Comparison of ENCODE assay signal across 9 cellular contexts in the genomic region with DNA sequence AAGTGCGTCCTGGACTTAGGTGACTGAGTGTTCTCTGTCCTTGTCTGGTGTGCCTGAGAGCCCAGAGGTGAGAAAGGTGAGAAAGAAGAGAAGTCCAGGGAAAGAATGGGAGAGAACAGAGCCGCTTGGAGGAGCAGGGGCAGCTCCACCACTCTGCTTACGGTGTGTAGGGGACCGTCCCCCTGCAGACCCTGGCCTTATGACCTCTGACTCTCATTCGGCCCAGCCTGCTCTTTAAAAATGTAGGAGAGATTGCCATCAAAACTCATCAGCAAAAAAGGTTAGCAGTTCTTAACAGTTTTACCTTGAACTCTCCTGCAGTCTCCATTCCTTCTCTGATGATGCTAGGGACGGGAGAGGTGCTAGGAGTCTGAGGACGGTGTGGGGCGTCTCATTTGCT. TPM values are rescaled to one million over a fixed set of nuclear protein-coding genes. Genes with fewer than 3 reads are reported as not detected.
A peak's percentile ranks its signal among the peaks of the same experiment; 100 is the strongest.
DNase-seq lines count a peak whose midpoint lies in the region; ATAC-seq and TF ChIP-seq lines count a peak whose summit lies in the region.
"Had no signal": no experiment of that assay in that cellular context is flagged by ENCODE, and none has a peak within 500 bp of the region (broad histone marks: within the 10 kb centered on the region; RNA-seq: fewer than 3 reads in every experiment).

No MANE protein-coding gene starts in this region.

- H3K36me3 Mint-ChIP-seq in activated T-cell treated with anti-CD3 and anti-CD28 coated beads, Interleukin-2, amount 50 U/mL, for 4 hours (ENCODE audit: insufficient read depth): peaks cover 3% of the 10 kb centered on the region

- peak overlapping the region; percentile 25 to 73 for H3K4me3 ChIP-seq in foreskin fibroblast (ENCODE audit: low read depth in 1 of 2, low read length in 2 of 2)

- H3K27ac Mint-ChIP-seq in stimulated activated naive CD8-positive, alpha-beta T cell treated with anti-CD3 and anti-CD28 coated beads, Interleukin-15, amount 100 ng/mL, for 72 hours: peak overlapping the region in 1 of 2 donors; percentile 6

- no peaks in the 10 kb centered on the region for H3K27me3 Mint-ChIP-seq in activated T-cell treated with anti-CD3 and anti-CD28 coated beads, Interleukin-2, amount 50 U/mL, for 4 hours (ENCODE audit: low read depth)
- H3K27me3 Mint-ChIP-seq in stimulated activated naive CD8-positive, alpha-beta T cell treated with anti-CD3 and anti-CD28 coated beads, Interleukin-15, amount 100 ng/mL, for 72 hours: no peaks in the 10 kb centered on the region

- no peak for ATAC-seq in activated T-cell treated with anti-CD3 and anti-CD28 coated beads, Interleukin-2, amount 50 U/mL, for 4 hours
- no peak for ATAC-seq in stimulated activated naive CD8-positive, alpha-beta T cell treated with anti-CD3 and anti-CD28 coated beads, Interleukin-15, amount 100 ng/mL, for 72 hours
- ATAC-seq in HG02798 (IDR thresholded peaks at IDR 0.05; ENCODE audit: poor library complexity, unreplicated experiment): no peak
- no peak for ATAC-seq in sciatic nerve

- DNase-seq in activated T-cell treated with anti-CD3 and anti-CD28 coated beads, Interleukin-2, amount 50 U/mL, for 4 hours: no peak
- DNase-seq in activated T-cell treated with anti-CD3 and anti-CD28 coated beads, Interleukin-2, amount 50 U/mL, for 48 hours: no peak
- no peak for DNase-seq in foreskin fibroblast
- no peak for DNase-seq in stimulated activated naive CD8-positive, alpha-beta T cell treated with anti-CD3 and anti-CD28 coated beads, Interleukin-15, amount 100 ng/mL, for 72 hours
- DNase-seq in MV-4-11 (lab: John Stamatoyannopoulos, UW): no peak
- DNase-seq in sciatic nerve (ENCODE audit: low spot score): no peak
- DNase-seq: stimulated activated CD8-positive, alpha-beta memory T cell treated with anti-CD3 and anti-CD28 coated beads, Interleukin-4, amount 100 ng/mL, for 48 hours had no signal

- H3K27ac ChIP-seq in VCaP: peak overlapping the region; percentile 89; the same call in 1 of the 2 replicates

- no peaks in the 10 kb centered on the region for H3K9me3 Mint-ChIP-seq in activated T-cell treated with anti-CD3 and anti-CD28 coated beads, Interleukin-2, amount 50 U/mL, for 4 hours
- H3K9me3 Mint-ChIP-seq in stimulated activated naive CD8-positive, alpha-beta T cell treated with anti-CD3 and anti-CD28 coated beads, Interleukin-15, amount 100 ng/mL, for 72 hours: no peaks in the 10 kb centered on the region

- peaks cover 63% of the 10 kb centered on the region for H3K4me1 Mint-ChIP-seq in activated T-cell treated with anti-CD3 and anti-CD28 coated beads, Interleukin-2, amount 50 U/mL, for 4 hours (ENCODE audit: low read depth)
- peaks cover 64% of the 10 kb centered on the region for H3K4me1 Mint-ChIP-seq in stimulated activated naive CD8-positive, alpha-beta T cell treated with anti-CD3 and anti-CD28 coated beads, Interleukin-15, amount 100 ng/mL, for 72 hours

- TF ChIP-seq CTCF in VCaP (conservative IDR thresholded peaks at IDR 0.05) (no peak), foreskin fibroblast (IDR thresholded peaks at IDR 0.05; ENCODE audit: low read depth, low read length) (no peak)

- H3K4me3 Mint-ChIP-seq in activated T-cell treated with anti-CD3 and anti-CD28 coated beads, Interleukin-2, amount 50 U/mL, for 4 hours: peak overlapping the region; percentile 97
- peak overlapping the region; percentile 96 for H3K4me3 Mint-ChIP-seq in stimulated activated naive CD8-positive, alpha-beta T cell treated with anti-CD3 and anti-CD28 coated beads, Interleukin-15, amount 100 ng/mL, for 72 hours

- intact Hi-C loops in sciatic nerve (cut with DNase I): no loop called here

RNA-seq across cellular contexts. Expression of gene TMEM181, which starts 2.0 kb away (rescaled TPM):
- total RNA-seq in activated T-cell treated with anti-CD3 and anti-CD28 coated beads, Interleukin-2, amount 50 U/mL, for 4 hours: 10 to 100 TPM; 11.4 to 13.2 (median 12.0) TPM
- total RNA-seq in sciatic nerve: 18.4 TPM
